Comparison of ENCODE assay signal across 19 cellular contexts in the genomic region with DNA sequence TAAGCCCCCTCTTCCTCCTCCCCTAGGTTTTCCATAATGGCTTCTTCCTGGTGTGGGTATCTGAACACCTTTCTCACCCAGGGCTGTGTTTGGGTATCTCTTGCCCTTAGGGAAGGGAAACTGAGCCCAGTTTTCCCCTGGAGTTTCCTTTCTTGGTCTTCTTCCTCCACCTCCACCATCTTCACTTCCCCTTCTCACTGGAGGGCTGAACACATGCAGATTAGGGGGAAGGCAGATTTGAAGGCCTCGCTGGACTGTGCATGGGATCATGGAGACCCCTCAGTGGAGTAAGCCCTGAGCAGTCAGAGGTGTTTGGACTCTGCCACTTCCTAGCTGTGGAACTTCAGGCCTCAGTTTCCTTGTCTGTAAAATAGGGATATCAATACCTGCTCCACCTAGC. TPM values are rescaled to one million over a fixed set of nuclear protein-coding genes. Genes with fewer than 3 reads are reported as not detected.
DNase-seq lines count a peak whose midpoint lies in the region; ATAC-seq, FAIRE-seq and TF ChIP-seq lines count a peak whose summit lies in the region.
"Had no signal": no experiment of that assay in that cellular context is flagged by ENCODE, and none has a peak within 500 bp of the region (broad histone marks: within the 10 kb centered on the region; RNA-seq: fewer than 3 reads in every experiment).

No MANE protein-coding gene starts in this region.

- 6% methylated on average over 1 of the region's 1 CpG for WGBS in GM12878 (ENCODE audit: insufficient coverage, insufficient replicate concordance, low lambda C conversion rate, missing lambda C conversion rate)

- no peaks in the 10 kb centered on the region for H3K27me3 Mint-ChIP-seq in stimulated activated memory B cell treated with anti-CD40 and anti-IgM and Interleukin-4, amounts not matched to agents 10 μg/mL and 1 μg/mL and 100 μg/mL, for 72 hours
- H3K27me3 Mint-ChIP-seq: CD8-positive, alpha-beta memory T cell had no signal

- no peak overlapping the region for H3K4me3 ChIP-seq in GM12878

- no peak for TF ChIP-seq EP300 in GM12878 (IDR thresholded peaks at IDR 0.05; ENCODE audit: borderline replicate concordance in 1 of 2, control insufficient read depth in 1 of 2, low read depth in 2 of 2, low read length in 2 of 2)

- no peaks in the 10 kb centered on the region for H3K9me3 Mint-ChIP-seq in stimulated activated memory B cell treated with anti-CD40 and anti-IgM and Interleukin-4, amounts not matched to agents 10 μg/mL and 1 μg/mL and 100 μg/mL, for 72 hours
- H3K9me3 Mint-ChIP-seq: CD8-positive, alpha-beta memory T cell had no signal

- CTCF ChIA-PET in GM12878 (lab: Yijun Ruan, JAX) = interaction anchor here (0.8 to 1.3 kb wide), 2 partner anchors 19 to 148 kb away, joined by 3 to 4 read pairs; no protein-coding TSS in a partner anchor

- POLR2A ChIA-PET in GM12878 (lab: Charles Lee) = interaction anchor here (1.2 kb wide), 1 partner anchor 18 kb away, joined by 3 read pairs; no protein-coding TSS in a partner anchor

- H3K27ac Mint-ChIP-seq in stimulated activated memory B cell treated with anti-CD40 and anti-IgM and Interleukin-4, amounts not matched to agents 10 μg/mL and 1 μg/mL and 100 μg/mL, for 72 hours = no peak overlapping the region
- H3K27ac Mint-ChIP-seq: CD8-positive, alpha-beta memory T cell had no signal

- no TSS peak for BruUV-seq in GM12878 (replicated peaks; lab: Mats Ljungman, UMichigan)

- RAD21 ChIA-PET in GM12878 (lab: Charles Lee; ENCODE audit: unreplicated experiment) = no interaction called here

- in situ Hi-C loops in GM12878 (cut with MboI) = no loop called here

- no peaks in the 10 kb centered on the region for H3K79me2 ChIP-seq in GM12878 (ENCODE audit: control insufficient read depth, insufficient read depth, low read length)

- no peak for TF ChIP-seq RAD21 in GM12878 (IDR thresholded peaks at IDR 0.05; ENCODE audit: insufficient read depth, low read depth, low read length)

- H3K9ac ChIP-seq in GM12878 (ENCODE audit: control insufficient read depth, insufficient read depth, low read length) = no peak overlapping the region

- no peak for TF ChIP-seq CTCF in GM12878 (IDR thresholded peaks at IDR 0.05 in 2 of 3, conservative IDR thresholded peaks at IDR 0.05 in 1 of 3; ENCODE audit: control insufficient read depth in 2 of 3, extremely low read depth in 1 of 3, insufficient read depth in 1 of 3, low read depth in 3 of 3, low read length in 3 of 3)

- SMC1A ChIA-PET in GM12878 (lab: Charles Lee; ENCODE audit: uncharacterized antibody, unreplicated experiment) = interaction anchor here (0.9 to 1.1 kb wide), 2 partner anchors 17 to 149 kb away, joined by 3 to 4 read pairs; no protein-coding TSS in a partner anchor

- no peaks in the 10 kb centered on the region for H3K27me3 ChIP-seq in GM12878 (replicated peaks in 1 of 2; ENCODE audit: control insufficient read depth in 2 of 2, insufficient read depth in 2 of 2, low read length in 1 of 2)
- H3K27me3 ChIP-seq: BE2C had no signal

- peaks cover 35% of the 10 kb centered on the region for H3K36me3 Mint-ChIP-seq in stimulated activated memory B cell treated with anti-CD40 and anti-IgM and Interleukin-4, amounts not matched to agents 10 μg/mL and 1 μg/mL and 100 μg/mL, for 72 hours

- no peak overlapping the region for H3K4me2 ChIP-seq in GM12878 (ENCODE audit: control insufficient read depth, insufficient read depth)

- H3K27ac ChIP-seq in GM12878 (ENCODE audit: control insufficient read depth, insufficient read depth) = no peak overlapping the region; the same call in 1 of the 2 replicates
- H3K27ac ChIP-seq: HL-60 had no signal

- H3K4me1 ChIP-seq in GM12878 (ENCODE audit: control insufficient read depth, insufficient read depth, low read length) = peaks cover 10% of the 10 kb centered on the region

- TF ChIP-seq POLR2A in GM12878 (IDR thresholded peaks at IDR 0.05; ENCODE audit: low read depth, low read length) = no peak

- no peak for ATAC-seq in GM12878
- peak; percentile 51 for ATAC-seq in stimulated activated memory B cell treated with anti-CD40 and anti-IgM and Interleukin-4, amounts not matched to agents 10 μg/mL and 1 μg/mL and 100 μg/mL, for 72 hours
- no peak for ATAC-seq in GM18868 (IDR thresholded peaks at IDR 0.05; ENCODE audit: unreplicated experiment)
- ATAC-seq: HCT116 had no signal

- DNase-seq in CD1c-positive myeloid dendritic cell (ENCODE audit: extremely low spot score) (peak; percentile 17), MV-4-11 (lab: John Stamatoyannopoulos, UW) (peak; percentile 15), GM12878 (ENCODE audit: low read depth, low spot score) (no peak), dedifferentiated amniotic fluid mesenchymal stem cell (ENCODE audit: extremely low spot score) (no peak)
- no peak for DNase-seq in activated CD8-positive, alpha-beta memory T cell treated with anti-CD3 and anti-CD28 coated beads, Interleukin-2, amount 50 U/mL, for 4 hours
- DNase-seq: BE2C; Caco-2; CD8-positive, alpha-beta memory T cell; DMS 273 treated with DMSO at 0.1 percent for 48 hours; KBM-7 had no signal

- H2AFZ ChIP-seq in GM12878 (ENCODE audit: control insufficient read depth, low read depth, low read length) = no peak overlapping the region

- H3K4me1 Mint-ChIP-seq in stimulated activated memory B cell treated with anti-CD40 and anti-IgM and Interleukin-4, amounts not matched to agents 10 μg/mL and 1 μg/mL and 100 μg/mL, for 72 hours = peaks cover 65% of the 10 kb centered on the region

- H3K9me3 ChIP-seq in GM12878 (replicated peaks; ENCODE audit: control insufficient read depth, insufficient read depth, low read length) = no peaks in the 10 kb centered on the region
- H3K9me3 ChIP-seq: BE2C, Caco-2 had no signal

- intact Hi-C loops in GM12878 (cut with micrococcal nuclease; ENCODE audit: unreplicated experiment) = no loop called here

- FAIRE-seq in GM12878 (lab: Jason Lieb, UNC) = no peak
- FAIRE-seq: A204.1, GM12892, GM19239, H54 had no signal

- H3K36me3 ChIP-seq in GM12878 (ENCODE audit: control insufficient read depth in 2 of 2, insufficient read depth in 2 of 2, low read length in 1 of 2) = peaks cover 4 to 7% of the 10 kb centered on the region in 2 experiments; a peak in 3 of 4 replicates
- H3K36me3 ChIP-seq: BE2C had no signal

- H4K20me1 ChIP-seq in GM12878 (ENCODE audit: control insufficient read depth, insufficient read depth) = 0 out of 2 replicates have a peak, but pooled peaks cover 3% of the 10 kb centered on the region

- H3K4me3 Mint-ChIP-seq in stimulated activated memory B cell treated with anti-CD40 and anti-IgM and Interleukin-4, amounts not matched to agents 10 μg/mL and 1 μg/mL and 100 μg/mL, for 72 hours = no peak overlapping the region
- H3K4me3 Mint-ChIP-seq: CD14-positive monocyte; CD8-positive, alpha-beta memory T cell had no signal

TF ChIP-seq in GM12878, 131 proteins besides CTCF, POLR2A, EP300 and RAD21:
- TF ChIP-seq NFIC (IDR thresholded peaks at IDR 0.05; ENCODE audit: low read depth, low read length) = no peak
- TF ChIP-seq EED (IDR thresholded peaks at IDR 0.05; ENCODE audit: low read depth) = peak; percentile 49; the same call in 1 of the 2 replicates
- TF ChIP-seq SPI1 (IDR thresholded peaks at IDR 0.05; ENCODE audit: borderline replicate concordance, insufficient read depth, low read depth, low read length) = peak; percentile 66
- TF ChIP-seq JUND (IDR thresholded peaks at IDR 0.05; ENCODE audit: low read depth, low read length) = no peak
- no peak for TF ChIP-seq CEBPB (IDR thresholded peaks at IDR 0.05; ENCODE audit: borderline replicate concordance in 1 of 2, low read depth in 2 of 2, low read length in 2 of 2)
- TF ChIP-seq, protein P1, sequence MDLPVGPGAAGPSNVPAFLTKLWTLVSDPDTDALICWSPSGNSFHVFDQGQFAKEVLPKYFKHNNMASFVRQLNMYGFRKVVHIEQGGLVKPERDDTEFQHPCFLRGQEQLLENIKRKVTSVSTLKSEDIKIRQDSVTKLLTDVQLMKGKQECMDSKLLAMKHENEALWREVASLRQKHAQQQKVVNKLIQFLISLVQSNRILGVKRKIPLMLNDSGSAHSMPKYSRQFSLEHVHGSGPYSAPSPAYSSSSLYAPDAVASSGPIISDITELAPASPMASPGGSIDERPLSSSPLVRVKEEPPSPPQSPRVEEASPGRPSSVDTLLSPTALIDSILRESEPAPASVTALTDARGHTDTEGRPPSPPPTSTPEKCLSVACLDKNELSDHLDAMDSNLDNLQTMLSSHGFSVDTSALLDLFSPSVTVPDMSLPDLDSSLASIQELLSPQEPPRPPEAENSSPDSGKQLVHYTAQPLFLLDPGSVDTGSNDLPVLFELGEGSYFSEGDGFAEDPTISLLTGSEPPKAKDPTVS (IDR thresholded peaks at IDR 0.05; ENCODE audit: low read depth, low read length) = no peak

RNA-seq across cellular contexts. Expression of gene FOXP4, which starts 27.8 kb away (rescaled TPM):
- 18.2 and 18.6 TPM in 2 replicates for total RNA-seq in GM12878 (2013; cell fraction: nucleolus; rRNA removed)
- total RNA-seq in GM12878 (2014; rRNA removed) (3.4 and 5.1 TPM in 2 replicates), GM12878 (2014; rRNA removed; fragmentation: Illumina TruSeq; extraction: Trizol) (1.8 and 2.3 TPM in 2 replicates), GM12878 (2021) (41.6 and 46.1 TPM in 2 replicates)
- polyA plus RNA-seq in GM12878 (2011; ENCODE audit: low read depth) = 4.1 TPM
- polyA plus RNA-seq in GM12878 (2011; rRNA removed) (0.73 and 2.3 TPM in 2 replicates), GM12878 (2014; fragmentation: Illumina TruSeq; extraction: Trizol) (1.9 and 6.3 TPM in 2 replicates), GM12878 (2014; fragmentation: Nextera tagmentation; extraction: Ambion mirVana) (under 1 TPM; 0.31 to 0.40 TPM), GM12878 (2014; rRNA removed) (12.0 and 16.6 TPM in 2 replicates), GM12878 (2016; fragmentation: Nextera tagmentation; extraction: Ambion mirVana) (1 to 10 TPM; 2.1 to 2.3 TPM)
- polyA plus RNA-seq in GM12878 (2011; cell fraction: cytosol; rRNA removed) = 4.1 and 4.7 TPM in 2 replicates
- polyA plus RNA-seq in GM12878 (2011; cell fraction: nucleus; rRNA removed) = 18.4 and 27.1 TPM in 2 replicates
- polyA plus RNA-seq in GM12878 (2012) = 18.6 and 19.7 TPM in 2 replicates
- polyA minus RNA-seq in GM12878 (2011; rRNA and poly(A)+ RNA removed) = 3.1 and 7.7 TPM in 2 replicates
- 12.6 and 13.3 TPM in 2 replicates for polyA minus RNA-seq in GM12878 (2011; cell fraction: cytosol; rRNA and poly(A)+ RNA removed)
- 4.7 and 9.2 TPM in 2 replicates for polyA minus RNA-seq in GM12878 (2011; cell fraction: nucleus; rRNA and poly(A)+ RNA removed)

Comparison
In these comparisons a context has a peak if more than half of its experiments do, and no peak if none do; other contexts are left out.
1. DNase-seq: peak in CD1c-positive myeloid dendritic cell (single experiment) and MV-4-11 (single experiment); none in GM12878 (single experiment), dedifferentiated amniotic fluid mesenchymal stem cell (single experiment) and activated CD8-positive, alpha-beta memory T cell treated with anti-CD3 and anti-CD28 coated beads, Interleukin-2, amount 50 U/mL, for 4 hours (single experiment).